Comparison of ENCODE assay signal across 14 cellular contexts in the genomic region with DNA sequence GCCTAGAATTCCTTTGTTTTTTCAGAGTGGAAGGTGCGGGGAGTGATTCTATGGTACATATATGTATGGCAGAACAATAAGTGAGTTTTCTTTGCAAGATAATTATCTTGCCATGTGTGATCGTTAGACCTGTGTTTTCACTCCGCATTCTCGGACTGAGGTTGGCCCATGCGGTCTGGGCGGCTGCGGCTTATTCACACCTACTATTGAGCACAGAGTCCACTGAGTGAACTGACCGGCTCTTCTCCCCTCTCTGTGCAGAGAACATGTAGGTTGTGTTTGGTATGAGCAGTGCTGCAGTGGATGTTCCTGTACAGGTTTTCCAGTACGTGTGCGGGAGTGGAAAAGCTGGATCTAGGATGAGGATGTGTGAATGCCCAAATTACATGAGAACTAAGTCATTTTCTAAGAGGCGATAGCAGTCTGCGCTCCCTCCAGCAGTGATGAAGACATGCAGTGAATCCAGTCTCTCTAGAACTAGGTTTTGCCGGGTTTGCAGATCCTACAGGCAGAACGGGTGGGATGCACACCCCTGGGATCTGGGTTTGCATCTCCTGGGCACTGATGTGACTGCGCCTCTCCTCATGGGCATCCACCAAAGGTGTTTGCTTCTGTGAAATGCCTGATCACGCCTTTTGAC. TPM values are rescaled to one million over a fixed set of nuclear protein-coding genes. Genes with fewer than 3 reads are reported as not detected.
DNase-seq lines count a peak whose midpoint lies in the region; ATAC-seq and TF ChIP-seq lines count a peak whose summit lies in the region.
"Had no signal": no experiment of that assay in that cellular context is flagged by ENCODE, and none has a peak within 500 bp of the region (broad histone marks: within the 10 kb centered on the region; RNA-seq: fewer than 3 reads in every experiment).

No MANE protein-coding gene starts in this region.

- H3K4me3 Mint-ChIP-seq in activated T-cell treated with anti-CD3 and anti-CD28 coated beads, Interleukin-2, amount 50 U/mL, for 72 hours = no peak overlapping the region
- H3K4me3 Mint-ChIP-seq: CD4-positive, alpha-beta T cell; GM23338 had no signal

- no peaks in the 10 kb centered on the region for H3K27me3 ChIP-seq in BE2C

- no peak for ATAC-seq in activated T-cell treated with anti-CD3 and anti-CD28 coated beads, Interleukin-2, amount 50 U/mL, for 72 hours (replicated peaks in 1 of 2)
- no peak for ATAC-seq in HG03139 (IDR thresholded peaks at IDR 0.05; ENCODE audit: unreplicated experiment)
- ATAC-seq: GM23338 had no signal

- H3K9me3 ChIP-seq in BE2C = no peaks in the 10 kb centered on the region

- no peak for TF ChIP-seq CTCF in BE2C (IDR thresholded peaks at IDR 0.05; ENCODE audit: low read depth, low read length)

- H3K36me3 Mint-ChIP-seq in activated T-cell treated with anti-CD3 and anti-CD28 coated beads, Interleukin-2, amount 50 U/mL, for 72 hours (ENCODE audit: insufficient read depth in 2 of 2) = peaks cover 2 to 3% of the 10 kb centered on the region in 2 donors

- no peak overlapping the region for H3K4me3 ChIP-seq in BE2C (ENCODE audit: low read depth, low read length)
- H3K4me3 ChIP-seq: GM23338 had no signal

- H3K36me3 ChIP-seq in BE2C = no peaks in the 10 kb centered on the region

- H3K4me1 Mint-ChIP-seq in activated T-cell treated with anti-CD3 and anti-CD28 coated beads, Interleukin-2, amount 50 U/mL, for 72 hours (ENCODE audit: low read depth) = no peaks in the 10 kb centered on the region

- H3K9me3 Mint-ChIP-seq in activated T-cell treated with anti-CD3 and anti-CD28 coated beads, Interleukin-2, amount 50 U/mL, for 72 hours = no peaks in the 10 kb centered on the region
- H3K9me3 Mint-ChIP-seq: CD4-positive, alpha-beta T cell; GM23338 had no signal

- no peak for DNase-seq in activated T-cell treated with anti-CD3 and anti-CD28 coated beads, Interleukin-2, amount 50 U/mL, for 72 hours
- DNase-seq in activated T-cell treated with anti-CD3 and anti-CD28 coated beads for 4 hours = no peak
- peak; percentile 24 for DNase-seq in islet precursor cell
- DNase-seq in stimulated activated CD8-positive, alpha-beta memory T cell treated with anti-CD3 and anti-CD28 coated beads, Interleukin-4, amount 100 ng/mL, for 48 hours = peak; percentile 10
- DNase-seq in BE2C = no peak
- no peak for DNase-seq in NCI-H146 treated with DMSO at 0.1 percent for 48 hours (lab: John Stamatoyannopoulos, UW; ENCODE audit: unreplicated experiment)
- DNase-seq: ACHN; CD4-positive, alpha-beta T cell; DMS153; DMS79; GDM1; HCEC 1CT had no signal

- no peaks in the 10 kb centered on the region for H3K4me1 ChIP-seq in BE2C

- H3K27me3 Mint-ChIP-seq in activated T-cell treated with anti-CD3 and anti-CD28 coated beads, Interleukin-2, amount 50 U/mL, for 72 hours (ENCODE audit: low read depth) = no peaks in the 10 kb centered on the region
- H3K27me3 Mint-ChIP-seq: CD4-positive, alpha-beta T cell had no signal

- peak overlapping the region; percentile 10 for H3K27ac Mint-ChIP-seq in activated T-cell treated with anti-CD3 and anti-CD28 coated beads, Interleukin-2, amount 50 U/mL, for 72 hours
- H3K27ac Mint-ChIP-seq: CD4-positive, alpha-beta T cell; GM23338 had no signal

RNA-seq across cellular contexts. Expression of a gene that starts 27.1 kb away (rescaled TPM):
- total RNA-seq in activated T-cell treated with anti-CD3 and anti-CD28 coated beads, Interleukin-2, amount 50 U/mL, for 72 hours = 10 to 100 TPM; 48.7 to 53.7 TPM
- polyA plus RNA-seq in BE2C (2012; ENCODE audit: insufficient read depth, insufficient read length, low read depth) = 117 TPM

Comparison
In these comparisons a context has a peak if more than half of its experiments do, and no peak if none do; other contexts are left out.
1. DNase-seq: peak in islet precursor cell (single experiment) and stimulated activated CD8-positive, alpha-beta memory T cell treated with anti-CD3 and anti-CD28 coated beads, Interleukin-4, amount 100 ng/mL, for 48 hours (single experiment); none in activated T-cell treated with anti-CD3 and anti-CD28 coated beads, Interleukin-2, amount 50 U/mL, for 72 hours (0 of 2), activated T-cell treated with anti-CD3 and anti-CD28 coated beads for 4 hours (single experiment), BE2C (single experiment) and NCI-H146 treated with DMSO at 0.1 percent for 48 hours (single experiment).